ENCODE assay signal across 15 cellular contexts in the genomic region with DNA sequence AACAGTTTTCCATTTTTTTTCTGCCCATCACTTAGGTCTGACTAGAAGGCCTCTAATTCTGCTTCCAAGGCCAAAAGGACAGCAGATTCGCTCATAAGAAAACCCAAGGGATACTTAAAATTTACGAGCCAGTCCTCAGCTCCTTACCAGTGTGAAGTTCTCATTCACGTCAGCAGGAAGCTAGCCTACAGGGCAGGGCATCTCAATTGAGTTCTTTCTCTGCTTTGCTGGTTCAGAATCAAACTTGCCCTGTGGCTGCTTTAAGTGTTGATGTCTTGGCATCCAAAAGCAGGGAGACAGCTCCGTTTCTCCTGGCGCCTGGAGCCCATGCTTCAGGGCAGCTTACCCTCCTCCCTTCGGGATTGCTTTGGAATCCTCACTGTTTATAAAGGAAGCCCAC.
"Had no signal": no experiment of that assay in that cellular context is flagged by ENCODE, and none has a peak within 500 bp of the region (broad histone marks: within the 10 kb centered on the region; RNA-seq: fewer than 3 reads in every experiment).

No MANE protein-coding gene starts in this region.

- H3K36me3 ChIP-seq: adrenal gland, colonic mucosa, left ventricle myocardium inferior, right atrium auricular region had no signal

- H3K4me3 ChIP-seq: adrenal gland, colonic mucosa, left ventricle myocardium inferior, right atrium auricular region had no signal

- H3K9me3 ChIP-seq: adrenal gland, colonic mucosa, left ventricle myocardium inferior, right atrium auricular region had no signal

- H3K27ac ChIP-seq: adrenal gland, colonic mucosa, left ventricle myocardium inferior, right atrium auricular region had no signal

- H3K27me3 ChIP-seq: adrenal gland, colonic mucosa, right atrium auricular region had no signal

- H3K4me1 ChIP-seq: adrenal gland, colonic mucosa, right atrium auricular region had no signal

- DNase-seq: activated CD4-positive, alpha-beta T cell treated with anti-CD3 and anti-CD28 coated beads, Interleukin-2, amount 10 ng/mL, durations not matched to agents 24 days and 14 days; activated CD4-positive, CD25-positive, alpha-beta regulatory T cell; activated CD8-positive, alpha-beta memory T cell treated with anti-CD3 and anti-CD28 coated beads, Interleukin-2, amount 50 U/mL, for 4 hours; activated CD8-positive, alpha-beta T cell treated with anti-CD3 and anti-CD28 coated beads, Interleukin-2, amount 10 ng/mL, durations not matched to agents 7 days and 5 days; activated effector memory CD4-positive, alpha-beta T cell treated with anti-CD3 and anti-CD28 coated beads, Interleukin-2, amount 50 U/mL, for 16 hours; activated T-cell treated with anti-CD3 and anti-CD28 coated beads, Interleukin-2, amount 50 U/mL, for 48 hours; adrenal gland; colonic mucosa; glutamatergic neuron; left ventricle myocardium inferior; mesenchymal stem cell; nucleus accumbens; stimulated activated CD4-positive, alpha-beta T cell treated with anti-CD3 and anti-CD28 coated beads, Interleukin-12 subunit alpha, Interleukin-12 subunit beta, amount 100 ng/mL, for 4 hours; stimulated activated CD4-positive, alpha-beta T cell treated with anti-CD3 and anti-CD28 coated beads, Interleukin-2, amount 100 ng/mL, for 24 hours had no signal
